8 cellular contexts compared by ENCODE assay signal in genomic region chr6:34237316-34237721, GRCh38. TPM values are rescaled to one million over a fixed set of nuclear protein-coding genes. Genes with fewer than 3 reads are reported as not detected.
A peak's percentile ranks its signal among the peaks of the same experiment; 100 is the strongest.
DNase-seq lines count a peak whose midpoint lies in the region; ATAC-seq and TF ChIP-seq lines count a peak whose summit lies in the region.

No MANE protein-coding gene starts in this region.

- peak overlapping the region; percentile 96 for H3K9ac ChIP-seq in iPS-15b (ENCODE audit: low read depth, low read length)

- H3K4me3 ChIP-seq in AG04450 (ENCODE audit: low read depth, low read length) (peak overlapping the region; percentile 73), iPS-15b (ENCODE audit: low read depth, low read length) (peak overlapping the region; percentile 94)

- POLR2A ChIA-PET in AG04450 (lab: Yijun Ruan, JAX) = interaction anchor here (0.5 to 1.7 kb wide), 11 partner anchors 7 to 189 kb away, joined by 3 to 9 read pairs (median 4); partner anchors contain the start of gene SMIM29

- H3K27ac ChIP-seq in AG04450 (ENCODE audit: low read depth, low read length) = peak overlapping the region; percentile 31

- DNase-seq in AG04450 (ENCODE audit: low read depth, low spot score) (no peak), superior temporal gyrus (ENCODE audit: extremely low spot score) (no peak), islet precursor cell (no peak)
- peak; percentile 54 for DNase-seq in activated naive CD4-positive, alpha-beta T cell treated with anti-CD3 and anti-CD28 coated beads, Interleukin-2, amount 50 U/mL, for 16 hours
- DNase-seq in stimulated activated CD4-positive, alpha-beta T cell treated with anti-CD3 and anti-CD28 coated beads, Interleukin-4, amount 100 ng/mL, for 4 hours = peak; percentile 28 to 54

- H3K4me1 ChIP-seq in iPS-15b (ENCODE audit: control insufficient read depth, insufficient read depth, low read length) = peaks cover 16% of the 10 kb centered on the region

- ATAC-seq in GM18867 (IDR thresholded peaks at IDR 0.05; ENCODE audit: unreplicated experiment) (peak; percentile 11), HG03457 (IDR thresholded peaks at IDR 0.05; ENCODE audit: unreplicated experiment) (peak; percentile 11)

- H3K27me3 ChIP-seq in AG04450 (ENCODE audit: control insufficient read depth, insufficient read depth, low read length) (no peaks in the 10 kb centered on the region), iPS-15b (ENCODE audit: control insufficient read depth, insufficient read depth, low read length) (no peaks in the 10 kb centered on the region)

- TF ChIP-seq CTCF in AG04450 (IDR thresholded peaks at IDR 0.05; ENCODE audit: low read depth, low read length) = no peak

- no peaks in the 10 kb centered on the region; the same call in 1 of the 2 replicates for H3K9me3 ChIP-seq in AG04450 (ENCODE audit: control insufficient read depth, insufficient read depth, low read length)
- H3K9me3 ChIP-seq in iPS-15b (ENCODE audit: control insufficient read depth, insufficient read depth, low read length) = no peaks in the 10 kb centered on the region

- H3K36me3 ChIP-seq in iPS-15b (ENCODE audit: control insufficient read depth, insufficient read depth, low read length) = peaks cover 26% of the 10 kb centered on the region

- CTCF ChIA-PET in AG04450 (lab: Charles Lee) = interaction anchor here (0.6 to 0.7 kb wide), 2 partner anchors 31 to 68 kb away, joined by 5 to 8 read pairs; no protein-coding TSS in a partner anchor

RNA-seq across cellular contexts. Expression of gene HMGA1, which starts 0.6 kb away (rescaled TPM):
- polyA plus RNA-seq in AG04450 (2011; rRNA removed) = 142 and 197 TPM in 2 replicates
- 127 and 146 TPM in 2 replicates for polyA minus RNA-seq in AG04450 (2011; rRNA and poly(A)+ RNA removed)

RNA-seq across cellular contexts. Expression of gene SMIM29, which starts 11.5 kb away (rescaled TPM):
- 11.3 and 17.2 TPM in 2 replicates for polyA plus RNA-seq in AG04450 (2011; rRNA removed)
- 12.6 and 16.0 TPM in 2 replicates for polyA minus RNA-seq in AG04450 (2011; rRNA and poly(A)+ RNA removed)

Comparison
In these comparisons a context has a peak if more than half of its experiments do, and no peak if none do; other contexts are left out.
1. DNase-seq: peak in activated naive CD4-positive, alpha-beta T cell treated with anti-CD3 and anti-CD28 coated beads, Interleukin-2, amount 50 U/mL, for 16 hours (single experiment) and stimulated activated CD4-positive, alpha-beta T cell treated with anti-CD3 and anti-CD28 coated beads, Interleukin-4, amount 100 ng/mL, for 4 hours (2 of 2); none in AG04450 (single experiment), superior temporal gyrus (single experiment) and islet precursor cell (single experiment).